In the genomic region with DNA sequence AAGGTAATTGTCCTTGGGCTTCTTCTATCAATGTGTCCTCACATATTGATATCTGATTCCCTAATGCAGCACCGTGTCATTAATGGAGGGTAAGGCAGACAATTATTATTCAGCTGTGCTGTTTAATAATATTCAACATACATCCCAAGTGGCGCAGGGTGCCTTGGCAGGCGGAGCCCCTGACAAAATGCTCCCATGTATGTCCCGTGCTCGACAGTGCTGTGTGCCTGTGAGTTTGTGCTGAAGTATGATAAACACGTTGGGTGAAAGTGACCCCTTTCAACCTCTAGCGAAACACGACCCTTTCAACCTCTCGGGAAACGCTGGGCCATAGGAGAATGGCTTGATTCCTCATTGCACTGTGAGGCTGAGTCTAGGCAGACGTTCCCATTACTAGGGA, we compare ENCODE assay signal across 31 cellular contexts. TPM values are rescaled to one million over a fixed set of nuclear protein-coding genes. Genes with fewer than 3 reads are reported as not detected.
DNase-seq lines count a peak whose midpoint lies in the region; ATAC-seq, FAIRE-seq and TF ChIP-seq lines count a peak whose summit lies in the region.
"Had no signal": no experiment of that assay in that cellular context is flagged by ENCODE, and none has a peak within 500 bp of the region (broad histone marks: within the 10 kb centered on the region; RNA-seq: fewer than 3 reads in every experiment).

No MANE protein-coding gene starts in this region.

- H3K27ac ChIP-seq in brain microvascular endothelial cell = peak overlapping the region; percentile 65
- H3K27ac ChIP-seq in kidney (ENCODE audit: low read depth in 2 of 2, low read length in 2 of 2) = no peak overlapping the region
- H3K27ac ChIP-seq: left lung, PC-9, tibial nerve, WERI-Rb-1 had no signal

- peak overlapping the region; percentile 9 to 28 for H3K27ac Mint-ChIP-seq in natural killer cell treated with Interleukin-12 subunit alpha and Interleukin-12 subunit beta and Interleukin-15 and Interleukin-18, amount 100 ng/mL, for 72 hours
- no peak overlapping the region for H3K27ac Mint-ChIP-seq in natural killer cell
- H3K27ac Mint-ChIP-seq in activated CD8-positive, alpha-beta memory T cell treated with anti-CD3 and anti-CD28 coated beads, Interleukin-2, amount 10 ng/mL, durations not matched to agents 7 days and 5 days = no peak overlapping the region
- H3K27ac Mint-ChIP-seq: activated CD4-positive, alpha-beta T cell treated with anti-CD3 and anti-CD28 coated beads, Interleukin-2, amount 10 ng/mL, durations not matched to agents 7 days and 5 days; activated naive CD4-positive, alpha-beta T cell treated with anti-CD3 and anti-CD28 coated beads, Interleukin-2, amount 10 ng/mL, durations not matched to agents 7 days and 5 days; IgD-negative memory B cell had no signal

- H3K4me3 Mint-ChIP-seq in natural killer cell treated with Interleukin-12 subunit alpha and Interleukin-12 subunit beta and Interleukin-15 and Interleukin-18, amount 100 ng/mL, for 72 hours = no peak overlapping the region
- no peak overlapping the region for H3K4me3 Mint-ChIP-seq in natural killer cell
- no peak overlapping the region for H3K4me3 Mint-ChIP-seq in activated CD8-positive, alpha-beta memory T cell treated with anti-CD3 and anti-CD28 coated beads, Interleukin-2, amount 10 ng/mL, durations not matched to agents 7 days and 5 days
- H3K4me3 Mint-ChIP-seq: activated CD4-positive, alpha-beta T cell treated with anti-CD3 and anti-CD28 coated beads, Interleukin-2, amount 10 ng/mL, durations not matched to agents 7 days and 5 days; activated naive CD4-positive, alpha-beta T cell treated with anti-CD3 and anti-CD28 coated beads, Interleukin-2, amount 10 ng/mL, durations not matched to agents 7 days and 5 days; activated T-helper 1 cell treated with anti-CD3 and anti-CD28 coated beads, Interleukin-12 subunit alpha, Interleukin-12 subunit beta, Interleukin-2, Interleukin-4 antibody, amounts not matched to agents 30 ng/mL and 10 ng/mL and 1 ng/mL, durations not matched to agents 14 hours and 24 hours and 36 hours; IgD-negative memory B cell; immature natural killer cell had no signal

- no peak overlapping the region for H3K9ac ChIP-seq in kidney (ENCODE audit: low read length in 2 of 2)

- peaks cover 10% of the 10 kb centered on the region for H3K36me3 Mint-ChIP-seq in natural killer cell treated with Interleukin-12 subunit alpha and Interleukin-12 subunit beta and Interleukin-15 and Interleukin-18, amount 100 ng/mL, for 72 hours
- no peaks in the 10 kb centered on the region for H3K36me3 Mint-ChIP-seq in natural killer cell
- H3K36me3 Mint-ChIP-seq in activated CD8-positive, alpha-beta memory T cell treated with anti-CD3 and anti-CD28 coated beads, Interleukin-2, amount 10 ng/mL, durations not matched to agents 7 days and 5 days = peaks cover 56% of the 10 kb centered on the region

- no peak for TF ChIP-seq CTCF in natural killer cell (IDR thresholded peaks at IDR 0.05)
- no peak for TF ChIP-seq CTCF in brain microvascular endothelial cell (IDR thresholded peaks at IDR 0.05; ENCODE audit: low read depth, low read length, missing control alignments)
- no peak for TF ChIP-seq CTCF in kidney (IDR thresholded peaks at IDR 0.05; ENCODE audit: borderline replicate concordance, extremely low read depth, insufficient read depth)

- no peak for DNase-seq in natural killer cell treated with Interleukin-12 subunit alpha and Interleukin-12 subunit beta and Interleukin-15 and Interleukin-18, amount 100 ng/mL, for 72 hours (ENCODE audit: low spot score)
- DNase-seq in natural killer cell (no peak), brain microvascular endothelial cell (no peak), kidney (peak; percentile 15), H4 (ENCODE audit: low spot score) (no peak)
- DNase-seq in activated CD8-positive, alpha-beta memory T cell treated with anti-CD3 and anti-CD28 coated beads, Interleukin-2, amount 10 ng/mL, durations not matched to agents 7 days and 5 days = no peak
- DNase-seq: ACHN; activated CD4-positive, alpha-beta T cell treated with anti-CD3 and anti-CD28 coated beads, Interleukin-2, amount 10 ng/mL, durations not matched to agents 7 days and 5 days; activated naive CD4-positive, alpha-beta T cell treated with anti-CD3 and anti-CD28 coated beads, Interleukin-2, amount 10 ng/mL, durations not matched to agents 7 days and 5 days; amniotic stem cell; C1 segment of cervical spinal cord; Caco-2; cortex of kidney; DMS79; hypothalamus; immature natural killer cell; left lung; NCI-H1105 treated with DMSO at 0.1 percent for 48 hours; NCI-H2029 treated with DMSO at 0.1 percent for 48 hours; NCI-H2227 treated with DMSO at 0.1 percent for 48 hours; NCI-H526 treated with DMSO at 0.1 percent for 48 hours; occipital lobe; PC-9; retina; T1000; WERI-Rb-1 had no signal

- no peaks in the 10 kb centered on the region for H3K9me3 Mint-ChIP-seq in natural killer cell treated with Interleukin-12 subunit alpha and Interleukin-12 subunit beta and Interleukin-15 and Interleukin-18, amount 100 ng/mL, for 72 hours
- no peaks in the 10 kb centered on the region for H3K9me3 Mint-ChIP-seq in natural killer cell
- H3K9me3 Mint-ChIP-seq in activated CD8-positive, alpha-beta memory T cell treated with anti-CD3 and anti-CD28 coated beads, Interleukin-2, amount 10 ng/mL, durations not matched to agents 7 days and 5 days (ENCODE audit: low read depth) = no peaks in the 10 kb centered on the region
- H3K9me3 Mint-ChIP-seq: activated CD4-positive, alpha-beta T cell treated with anti-CD3 and anti-CD28 coated beads, Interleukin-2, amount 10 ng/mL, durations not matched to agents 7 days and 5 days; activated naive CD4-positive, alpha-beta T cell treated with anti-CD3 and anti-CD28 coated beads, Interleukin-2, amount 10 ng/mL, durations not matched to agents 7 days and 5 days; activated T-helper 1 cell treated with anti-CD3 and anti-CD28 coated beads, Interleukin-12 subunit alpha, Interleukin-12 subunit beta, Interleukin-2, Interleukin-4 antibody, amounts not matched to agents 30 ng/mL and 10 ng/mL and 1 ng/mL, durations not matched to agents 14 hours and 24 hours and 36 hours; IgD-negative memory B cell; immature natural killer cell had no signal

- no peaks in the 10 kb centered on the region for H3K27me3 Mint-ChIP-seq in natural killer cell treated with Interleukin-12 subunit alpha and Interleukin-12 subunit beta and Interleukin-15 and Interleukin-18, amount 100 ng/mL, for 72 hours
- no peaks in the 10 kb centered on the region for H3K27me3 Mint-ChIP-seq in natural killer cell (ENCODE audit: low read depth in 2 of 2)
- no peaks in the 10 kb centered on the region for H3K27me3 Mint-ChIP-seq in activated CD8-positive, alpha-beta memory T cell treated with anti-CD3 and anti-CD28 coated beads, Interleukin-2, amount 10 ng/mL, durations not matched to agents 7 days and 5 days
- H3K27me3 Mint-ChIP-seq: activated CD4-positive, alpha-beta T cell treated with anti-CD3 and anti-CD28 coated beads, Interleukin-2, amount 10 ng/mL, durations not matched to agents 7 days and 5 days; activated naive CD4-positive, alpha-beta T cell treated with anti-CD3 and anti-CD28 coated beads, Interleukin-2, amount 10 ng/mL, durations not matched to agents 7 days and 5 days; IgD-negative memory B cell had no signal

- in situ Hi-C loops in brain microvascular endothelial cell (cut with HindIII; ENCODE audit: low pct_ligation_motif_present, low sequenced_read_pairs) = no loop called here

- H3K27me3 ChIP-seq in brain microvascular endothelial cell (replicated peaks) = no peaks in the 10 kb centered on the region
- H3K27me3 ChIP-seq: left lung, tibial nerve had no signal

- CTCF ChIA-PET in activated CD8-positive, alpha-beta memory T cell treated with anti-CD3 and anti-CD28 coated beads, Interleukin-2, amount 10 ng/mL, durations not matched to agents 7 days and 5 days (lab: Charles Lee) = no interaction called here

- no peak for FAIRE-seq in kidney (lab: Jason Lieb, UNC)

- H3K4me1 Mint-ChIP-seq in natural killer cell treated with Interleukin-12 subunit alpha and Interleukin-12 subunit beta and Interleukin-15 and Interleukin-18, amount 100 ng/mL, for 72 hours (ENCODE audit: low read depth in 2 of 2) = peaks cover 38 to 49% of the 10 kb centered on the region in 2 donors
- peaks cover 34 to 41% of the 10 kb centered on the region in 2 donors for H3K4me1 Mint-ChIP-seq in natural killer cell
- H3K4me1 Mint-ChIP-seq in activated CD8-positive, alpha-beta memory T cell treated with anti-CD3 and anti-CD28 coated beads, Interleukin-2, amount 10 ng/mL, durations not matched to agents 7 days and 5 days = peaks cover 34% of the 10 kb centered on the region

- no peak for ATAC-seq in natural killer cell treated with Interleukin-12 subunit alpha and Interleukin-12 subunit beta and Interleukin-15 and Interleukin-18, amount 100 ng/mL, for 72 hours
- ATAC-seq in natural killer cell (no peak), HG03442 (IDR thresholded peaks at IDR 0.05; ENCODE audit: unreplicated experiment) (no peak), SK-N-SH treated with all-trans-retinoic acid at 6 μM for 48 hours (no peak)
- no peak for ATAC-seq in activated CD8-positive, alpha-beta memory T cell treated with anti-CD3 and anti-CD28 coated beads, Interleukin-2, amount 10 ng/mL, durations not matched to agents 7 days and 5 days

- peaks cover 11 to 14% of the 10 kb centered on the region in 2 donors for H3K4me1 ChIP-seq in kidney (ENCODE audit: control insufficient read depth in 1 of 2, insufficient read depth in 1 of 2, low read depth in 1 of 2, low read length in 2 of 2)

- no peak overlapping the region for H3K4me3 ChIP-seq in brain microvascular endothelial cell (ENCODE audit: low read depth, low read length)
- H3K4me3 ChIP-seq in kidney (ENCODE audit: low read length in 2 of 2) = no peak overlapping the region
- H3K4me3 ChIP-seq: left lung, PC-9, tibial nerve had no signal

- H3K36me3 ChIP-seq in brain microvascular endothelial cell (replicated peaks) (peaks cover 40% of the 10 kb centered on the region), kidney (ENCODE audit: control insufficient read depth in 1 of 2, insufficient read depth in 2 of 2, low read length in 2 of 2) (no peaks in the 10 kb centered on the region)

- H3K9me3 ChIP-seq in kidney (ENCODE audit: control insufficient read depth in 1 of 2, low read length in 2 of 2) = no peaks in the 10 kb centered on the region
- H3K9me3 ChIP-seq: Caco-2, left lung, tibial nerve had no signal

- intact Hi-C loops in natural killer cell (cut with micrococcal nuclease) (no loop called here), kidney (cut with DNase I) (no loop called here)

RNA-seq across cellular contexts. Expression of a gene that starts 31.3 kb away (rescaled TPM):
- total RNA-seq in natural killer cell treated with Interleukin-12 subunit alpha and Interleukin-12 subunit beta and Interleukin-15 and Interleukin-18, amount 100 ng/mL, for 72 hours = 100 to 1,000 TPM; 199 to 239 TPM
- total RNA-seq in natural killer cell (10 to 100 TPM; 43.9 to 62.4 (median 47.4) TPM), kidney (139 TPM)
- 51.2 TPM for polyA plus RNA-seq in kidney (ENCODE audit: insufficient read depth, low read depth, low replicate concordance)
- 98.8 and 119 TPM in 2 replicates for total RNA-seq in H4 (2014; rRNA removed; shearing (Covaris generic))
- 100 to 1,000 TPM; 230 to 262 TPM for total RNA-seq in activated CD8-positive, alpha-beta memory T cell treated with anti-CD3 and anti-CD28 coated beads, Interleukin-2, amount 10 ng/mL, durations not matched to agents 7 days and 5 days

Comparison
In these comparisons a context has a peak if more than half of its experiments do, and no peak if none do; other contexts are left out.
1. H3K27ac Mint-ChIP-seq: peak in natural killer cell treated with Interleukin-12 subunit alpha and Interleukin-12 subunit beta and Interleukin-15 and Interleukin-18, amount 100 ng/mL, for 72 hours (2 of 2); none in natural killer cell (0 of 2) and activated CD8-positive, alpha-beta memory T cell treated with anti-CD3 and anti-CD28 coated beads, Interleukin-2, amount 10 ng/mL, durations not matched to agents 7 days and 5 days (single experiment).